In genomic region chr12:50955288-50955687, GRCh38 we compare ENCODE assay signal across 11 cellular contexts. TPM values are rescaled to one million over a fixed set of nuclear protein-coding genes. Genes with fewer than 3 reads are reported as not detected.
"Had no signal": no experiment of that assay in that cellular context is flagged by ENCODE, and none has a peak within 500 bp of the region (broad histone marks: within the 10 kb centered on the region; RNA-seq: fewer than 3 reads in every experiment).

No MANE protein-coding gene starts in this region.

- H3K27ac ChIP-seq: GM23248 had no signal

- H3K27ac Mint-ChIP-seq: GM23338, HFFc6 had no signal

- DNase-seq: GM23248, GOT3, H7, HCEC 1CT, HFFc6 had no signal

- H2AFZ ChIP-seq: GM23248, GM23338 had no signal

- FAIRE-seq: H1, H54 had no signal

- H3K36me3 ChIP-seq: HAP-1 had no signal

- H3K9me3 Mint-ChIP-seq: GM23338, HFFc6 had no signal

- H3K9me3 ChIP-seq: HAP-1 had no signal

- H3K4me1 ChIP-seq: HAP-1 had no signal

- ATAC-seq: GM23338, HCT116 had no signal

- H3K9ac ChIP-seq: GM23248 had no signal

- H3K4me3 Mint-ChIP-seq: GM23338, HFFc6 had no signal

- H3K4me2 ChIP-seq: GM23338 had no signal

- H3K4me3 ChIP-seq: GM23248, GM23338, HAP-1 had no signal

RNA-seq across cellular contexts. Expression of gene HIGD1C, which starts 2.9 kb away (rescaled TPM):
- total RNA-seq: GM23248, GM23338, H1, H4, H7, HFFc6 had no signal
- polyA plus RNA-seq: GM23248, GM23338, H1 had no signal
